Comparison of ENCODE assay signal across 8 cellular contexts in genomic region chr1:242523968-242524570, GRCh38. TPM values are rescaled to one million over a fixed set of nuclear protein-coding genes. Genes with fewer than 3 reads are reported as not detected.
DNase-seq lines count a peak whose midpoint lies in the region; ATAC-seq lines count a peak whose summit lies in the region.

No MANE protein-coding gene starts in this region.

- intact Hi-C loops in activated CD4-positive, alpha-beta T cell treated with anti-CD3 and anti-CD28 coated beads for 36 hours (cut with DNase I, micrococcal nuclease), result no loop called here

- H3K4me3 Mint-ChIP-seq in activated CD4-positive, alpha-beta T cell treated with anti-CD3 and anti-CD28 coated beads for 36 hours, result no peak overlapping the region
- H3K4me3 Mint-ChIP-seq in activated CD4-positive, alpha-beta T cell treated with anti-CD3 and anti-CD28 coated beads, Interleukin-2, amount 10 ng/mL, durations not matched to agents 7 days and 5 days, result no peak overlapping the region

- peak; percentile 34 for DNase-seq in activated CD4-positive, alpha-beta T cell treated with anti-CD3 and anti-CD28 coated beads for 36 hours
- DNase-seq in activated CD4-positive, alpha-beta T cell treated with anti-CD3 and anti-CD28 coated beads, Interleukin-2, amount 10 ng/mL, durations not matched to agents 7 days and 5 days, result no peak
- DNase-seq in NCI-H524 (lab: John Stamatoyannopoulos, UW) (peak; percentile 62 to 80), ecto neural progenitor cell (ENCODE audit: low spot score) (peak; percentile 84), midbrain (lab: John Stamatoyannopoulos, UW) (peak; percentile 69)
- DNase-seq in central memory CD4-positive, alpha-beta T cell, result no peak

- H3K4me1 Mint-ChIP-seq in activated CD4-positive, alpha-beta T cell treated with anti-CD3 and anti-CD28 coated beads for 36 hours, result peaks cover 11% of the 10 kb centered on the region
- peaks cover 10% of the 10 kb centered on the region for H3K4me1 Mint-ChIP-seq in activated CD4-positive, alpha-beta T cell treated with anti-CD3 and anti-CD28 coated beads, Interleukin-2, amount 10 ng/mL, durations not matched to agents 7 days and 5 days

- H3K27me3 Mint-ChIP-seq in activated CD4-positive, alpha-beta T cell treated with anti-CD3 and anti-CD28 coated beads for 36 hours, result peaks cover 47% of the 10 kb centered on the region
- peaks cover 49% of the 10 kb centered on the region for H3K27me3 Mint-ChIP-seq in activated CD4-positive, alpha-beta T cell treated with anti-CD3 and anti-CD28 coated beads, Interleukin-2, amount 10 ng/mL, durations not matched to agents 7 days and 5 days

- H3K27ac Mint-ChIP-seq in activated CD4-positive, alpha-beta T cell treated with anti-CD3 and anti-CD28 coated beads for 36 hours, result no peak overlapping the region
- H3K27ac Mint-ChIP-seq in activated CD4-positive, alpha-beta T cell treated with anti-CD3 and anti-CD28 coated beads, Interleukin-2, amount 10 ng/mL, durations not matched to agents 7 days and 5 days, result no peak overlapping the region

- POLR2A ChIA-PET in activated CD4-positive, alpha-beta T cell treated with anti-CD3 and anti-CD28 coated beads for 36 hours (lab: Charles Lee), result no interaction called here
- POLR2A ChIA-PET in activated CD4-positive, alpha-beta T cell treated with anti-CD3 and anti-CD28 coated beads, Interleukin-2, amount 10 ng/mL, durations not matched to agents 7 days and 5 days (lab: Charles Lee), result no interaction called here

- H3K9me3 Mint-ChIP-seq in activated CD4-positive, alpha-beta T cell treated with anti-CD3 and anti-CD28 coated beads for 36 hours (ENCODE audit: low read depth), result no peaks in the 10 kb centered on the region
- H3K9me3 Mint-ChIP-seq in activated CD4-positive, alpha-beta T cell treated with anti-CD3 and anti-CD28 coated beads, Interleukin-2, amount 10 ng/mL, durations not matched to agents 7 days and 5 days, result no peaks in the 10 kb centered on the region

- no peak for ATAC-seq in activated CD4-positive, alpha-beta T cell treated with anti-CD3 and anti-CD28 coated beads for 36 hours
- ATAC-seq in HG03342 (IDR thresholded peaks at IDR 0.05; ENCODE audit: unreplicated experiment) (no peak), GM18870 (IDR thresholded peaks at IDR 0.05; ENCODE audit: unreplicated experiment) (no peak)

- H3K36me3 Mint-ChIP-seq in activated CD4-positive, alpha-beta T cell treated with anti-CD3 and anti-CD28 coated beads for 36 hours (ENCODE audit: low read depth), result no peaks in the 10 kb centered on the region
- H3K36me3 Mint-ChIP-seq in activated CD4-positive, alpha-beta T cell treated with anti-CD3 and anti-CD28 coated beads, Interleukin-2, amount 10 ng/mL, durations not matched to agents 7 days and 5 days (ENCODE audit: low read depth), result no peaks in the 10 kb centered on the region

- CTCF ChIA-PET in activated CD4-positive, alpha-beta T cell treated with anti-CD3 and anti-CD28 coated beads for 36 hours (lab: Charles Lee), result interaction anchor here (0.5 kb wide), 1 partner anchor 89 kb away, joined by 5 read pairs; no protein-coding TSS in a partner anchor
- CTCF ChIA-PET in activated CD4-positive, alpha-beta T cell treated with anti-CD3 and anti-CD28 coated beads, Interleukin-2, amount 10 ng/mL, durations not matched to agents 7 days and 5 days (lab: Charles Lee), result no interaction called here

RNA-seq across cellular contexts. Expression of gene PLD5, which starts 0.4 kb away (rescaled TPM):
- total RNA-seq in activated CD4-positive, alpha-beta T cell treated with anti-CD3 and anti-CD28 coated beads for 36 hours, result not detected
- total RNA-seq in activated CD4-positive, alpha-beta T cell treated with anti-CD3 and anti-CD28 coated beads, Interleukin-2, amount 10 ng/mL, durations not matched to agents 7 days and 5 days, result not detected

Comparison
In these comparisons a context has a peak if more than half of its experiments do, and no peak if none do; other contexts are left out.
1. DNase-seq: peak in activated CD4-positive, alpha-beta T cell treated with anti-CD3 and anti-CD28 coated beads for 36 hours (single experiment), NCI-H524 (2 of 2), ecto neural progenitor cell (single experiment) and midbrain (single experiment); none in activated CD4-positive, alpha-beta T cell treated with anti-CD3 and anti-CD28 coated beads, Interleukin-2, amount 10 ng/mL, durations not matched to agents 7 days and 5 days (single experiment) and central memory CD4-positive, alpha-beta T cell (single experiment).